22 cellular contexts compared by ENCODE assay signal in genomic region chr5:41457094-41457493, GRCh38. TPM values are rescaled to one million over a fixed set of nuclear protein-coding genes. Genes with fewer than 3 reads are reported as not detected.
DNase-seq lines count a peak whose midpoint lies in the region; ATAC-seq and TF ChIP-seq lines count a peak whose summit lies in the region.
"Had no signal": no experiment of that assay in that cellular context is flagged by ENCODE, and none has a peak within 500 bp of the region (broad histone marks: within the 10 kb centered on the region; RNA-seq: fewer than 3 reads in every experiment).

No MANE protein-coding gene starts in this region.

- H3K9me3 ChIP-seq in heart left ventricle = no peaks in the 10 kb centered on the region
- no peaks in the 10 kb centered on the region for H3K9me3 ChIP-seq in left ventricle myocardium inferior (replicated peaks)
- no peaks in the 10 kb centered on the region for H3K9me3 ChIP-seq in right cardiac atrium (ENCODE audit: control insufficient read depth, low read length)
- H3K9me3 ChIP-seq: A549; BE2C; BLaER1 treated with 17β-estradiol and CSF1 and Interleukin-3, amounts not matched to agents 10 nM and 100 nM; HAP-1 had no signal

- peak overlapping the region; percentile 23 to 84 (median 68) for H3K27ac ChIP-seq in heart left ventricle
- H3K27ac ChIP-seq in left ventricle myocardium inferior (replicated peaks) = peak overlapping the region; percentile 83
- peak overlapping the region; percentile 97 for H3K27ac ChIP-seq in right cardiac atrium (ENCODE audit: low read length)
- H3K27ac ChIP-seq: A549; BLaER1 treated with 17β-estradiol and CSF1 and Interleukin-3, amounts not matched to agents 10 nM and 100 nM had no signal

- no peaks in the 10 kb centered on the region for H3K36me3 Mint-ChIP-seq in progenitor cell of endocrine pancreas (ENCODE audit: insufficient read depth)
- H3K36me3 Mint-ChIP-seq: CD4-positive, alpha-beta memory T cell had no signal

- intact Hi-C loops in Right ventricle myocardium superior (cut with DNase I) (loop anchor here (10.0 kb wide), 1 partner anchor 48 kb away; no protein-coding TSS in a partner anchor), heart left ventricle (cut with DNase I) (loop anchor here in 2 of 10 donors (10.0 kb wide), 2 partner anchors 48 to 52 kb away; no protein-coding TSS in a partner anchor), left ventricle myocardium inferior (cut with micrococcal nuclease) (no loop called here), right cardiac atrium (cut with DNase I) (loop anchor here in 1 of 4 donors (10.0 kb wide), 1 partner anchor 48 kb away; no protein-coding TSS in a partner anchor)

- TF ChIP-seq POLR2A in heart left ventricle (IDR thresholded peaks at IDR 0.05) = no peak

- H3K27me3 ChIP-seq in heart left ventricle (no peaks in the 10 kb centered on the region), left ventricle myocardium inferior (ENCODE audit: low read depth) (no peaks in the 10 kb centered on the region), right cardiac atrium (ENCODE audit: control insufficient read depth, insufficient read depth) (no peaks in the 10 kb centered on the region)
- H3K27me3 ChIP-seq: BE2C; BLaER1 treated with 17β-estradiol and CSF1 and Interleukin-3, amounts not matched to agents 10 nM and 100 nM had no signal

- ATAC-seq in Right ventricle myocardium superior (ENCODE audit: poor library complexity) (peak; percentile 90), heart left ventricle (peak; percentile 87 to 93 (median 93)), right cardiac atrium (peak; percentile 85 to 88), HG03196 (IDR thresholded peaks at IDR 0.05; ENCODE audit: unreplicated experiment) (no peak)
- ATAC-seq: A549 had no signal

- H3K27ac Mint-ChIP-seq in progenitor cell of endocrine pancreas = no peak overlapping the region
- H3K27ac Mint-ChIP-seq: CD4-positive, alpha-beta memory T cell; HFFc6 had no signal

- 43 to 62% (median 54%) methylated on average over 2 of the region's 2 CpGs for WGBS in heart left ventricle, 4 donors
- 58% methylated on average over 2 of the region's 2 CpGs for WGBS in right cardiac atrium

- H3K9me3 Mint-ChIP-seq in progenitor cell of endocrine pancreas (ENCODE audit: low read depth) = no peaks in the 10 kb centered on the region
- H3K9me3 Mint-ChIP-seq: HFFc6 had no signal

- no peaks in the 10 kb centered on the region for H3K36me3 ChIP-seq in heart left ventricle
- no peaks in the 10 kb centered on the region for H3K36me3 ChIP-seq in left ventricle myocardium inferior
- H3K36me3 ChIP-seq: BE2C; BLaER1 treated with 17β-estradiol and CSF1 and Interleukin-3, amounts not matched to agents 10 nM and 100 nM; HAP-1 had no signal

- H3K4me1 ChIP-seq in heart left ventricle (peaks cover 0 to 46% (median 13%) of the 10 kb centered on the region in 12 donors), left ventricle myocardium inferior (peaks cover 70% of the 10 kb centered on the region), right cardiac atrium (ENCODE audit: control insufficient read depth, insufficient read depth, low read length) (no peaks in the 10 kb centered on the region)
- H3K4me1 ChIP-seq: A549; BE2C; BLaER1 treated with 17β-estradiol and CSF1 and Interleukin-3, amounts not matched to agents 10 nM and 100 nM; HAP-1 had no signal

- no peak for TF ChIP-seq CTCF in heart left ventricle (IDR thresholded peaks at IDR 0.05)
- no peak for TF ChIP-seq CTCF in left ventricle myocardium inferior (IDR thresholded peaks at IDR 0.05; ENCODE audit: borderline replicate concordance)
- no peak for TF ChIP-seq CTCF in progenitor cell of endocrine pancreas (IDR thresholded peaks at IDR 0.05; ENCODE audit: unreplicated experiment)

- H3K4me3 ChIP-seq in heart left ventricle = no peak overlapping the region
- no peak overlapping the region for H3K4me3 ChIP-seq in left ventricle myocardium inferior
- H3K4me3 ChIP-seq in right cardiac atrium (ENCODE audit: low read length) = no peak overlapping the region
- H3K4me3 ChIP-seq: A549; BLaER1 treated with 17β-estradiol and CSF1 and Interleukin-3, amounts not matched to agents 10 nM and 100 nM; HAP-1 had no signal

- peaks cover 10% of the 10 kb centered on the region for H3K4me1 Mint-ChIP-seq in progenitor cell of endocrine pancreas (ENCODE audit: low read depth)
- H3K4me1 Mint-ChIP-seq: CD4-positive, alpha-beta memory T cell had no signal

- no peaks in the 10 kb centered on the region for H3K27me3 Mint-ChIP-seq in progenitor cell of endocrine pancreas
- H3K27me3 Mint-ChIP-seq: CD4-positive, alpha-beta memory T cell had no signal

- DNase-seq in Right ventricle myocardium superior (peak; percentile 57), heart left ventricle (peak in 4 of 5 donors; percentile 30 to 76 (median 55)), left ventricle myocardium inferior (peak; percentile 34), right cardiac atrium (peak in 2 of 3 donors; percentile 45 to 52), progenitor cell of endocrine pancreas (ENCODE audit: low spot score, unreplicated experiment) (no peak), anterior cingulate cortex (lab: John Stamatoyannopoulos, UW) (no peak)
- DNase-seq: 8988T; ACHN; AML-193; BE2C; Calu3; CD4-positive, alpha-beta memory T cell; COR-L47; DMS79 treated with DMSO at 0.1 percent for 48 hours; GF-D8; GOT3; HFFc6 had no signal

- H3K4me3 Mint-ChIP-seq in progenitor cell of endocrine pancreas (ENCODE audit: low read depth) = no peak overlapping the region
- H3K4me3 Mint-ChIP-seq: CD4-positive, alpha-beta memory T cell; HFFc6 had no signal

RNA-seq across cellular contexts. Expression of gene PLCXD3, which starts 53.3 kb away (rescaled TPM):
- total RNA-seq in Right ventricle myocardium superior = 79.3 TPM
- total RNA-seq in heart left ventricle = 100 to 1,000 TPM in 1 of 9 donors, 10 to 100 TPM in 8; 48.2 to 107 (median 71.6) TPM
- polyA plus RNA-seq in heart left ventricle = 10 to 100 TPM; 30.1 to 62.5 TPM
- 73.1 TPM for total RNA-seq in left ventricle myocardium inferior
- total RNA-seq in right cardiac atrium = 10 to 100 TPM; 32.7 to 87.4 (median 62.3) TPM
- 36.2 TPM for polyA plus RNA-seq in right cardiac atrium
- total RNA-seq in progenitor cell of endocrine pancreas = 1.1 and 1.2 TPM in 2 replicates
- total RNA-seq: Calu3; CD4-positive, alpha-beta memory T cell; G401 had no signal
- polyA plus RNA-seq: CD4-positive, alpha-beta memory T cell had no signal

Comparison
In these comparisons a context has a peak if more than half of its experiments do, and no peak if none do; other contexts are left out.
1. DNase-seq: peak in Right ventricle myocardium superior (single experiment), heart left ventricle (4 of 5), left ventricle myocardium inferior (single experiment) and right cardiac atrium (2 of 3); none in progenitor cell of endocrine pancreas (single experiment) and anterior cingulate cortex (0 of 58).
2. RNA of gene PLCXD3, which starts 53.3 kb away (total RNA-seq): 79.3 TPM in Right ventricle myocardium superior (single experiment), 73.1 TPM in left ventricle myocardium inferior (single experiment), 48.2 to 107 TPM in heart left ventricle and 32.7 to 87.4 TPM in right cardiac atrium; 1.1 to 1.2 TPM in progenitor cell of endocrine pancreas; every median in the first group is over 10 times any median in the second.
3. Peak in every context shown above with its lines, with median percentiles within 50 percentile points of each other: H3K27ac ChIP-seq.